ENCODE assay signal across 8 cellular contexts in genomic region chr9:67058898-67059715, GRCh38.
A peak's percentile ranks its signal among the peaks of the same experiment; 100 is the strongest.
DNase-seq lines count a peak whose midpoint lies in the region; ATAC-seq and TF ChIP-seq lines count a peak whose summit lies in the region.
"Not testable (repeated sequence)": the region's sequence is repeated elsewhere in the genome, so short reads cannot be mapped to it uniquely, and the experiment has no call there.

No MANE protein-coding gene starts in this region.

- TF ChIP-seq POLR2A in gastrocnemius medialis (IDR thresholded peaks at IDR 0.05) = not testable (repeated sequence)

- not testable (repeated sequence) for H3K36me3 ChIP-seq in SJSA1; hepatocyte (replicated peaks; ENCODE audit: insufficient read depth, low read depth); mesodermal cell (ENCODE audit: control insufficient read depth, insufficient read depth, low read length); gastrocnemius medialis

- in situ Hi-C loops in astrocyte of the cerebellum (cut with HindIII; ENCODE audit: low sequenced_read_pairs); gastrocnemius medialis (cut with MboI; ENCODE audit: low sequenced_read_pairs in 4 of 4): not testable (repeated sequence)

- H3K4me1 ChIP-seq in SJSA1 (replicated peaks); hepatocyte (ENCODE audit: insufficient read depth); mesodermal cell (ENCODE audit: control insufficient read depth, insufficient read depth, low read length, poor library complexity, severe bottlenecking); gastrocnemius medialis: not testable (repeated sequence)

- intact Hi-C loops in gastrocnemius medialis (cut with DNase I; ENCODE audit: low total_unique reads) = not testable (repeated sequence)

- not testable (repeated sequence) for ATAC-seq in gastrocnemius medialis

- H3K9me2 ChIP-seq in hepatocyte (replicated peaks; ENCODE audit: insufficient read depth) = not testable (repeated sequence)

- DNase-seq in HK-2 (ENCODE audit: unreplicated experiment) (peak; percentile 1), SJSA1 (ENCODE audit: low read depth in 1 of 2, low spot score in 2 of 2) (peak in 1 of 2 experiments; percentile 1), astrocyte of the cerebellum (ENCODE audit: low read depth) (peak; percentile 1), epithelial cell of esophagus (ENCODE audit: low read depth) (peak; percentile 47), hepatocyte (ENCODE audit: low spot score) (peak; percentile 17), ureter (ENCODE audit: low spot score) (peak; percentile 45)
- not testable (repeated sequence) for DNase-seq in gastrocnemius medialis

- not testable (repeated sequence) for H3K9me3 ChIP-seq in SJSA1 (replicated peaks); hepatocyte (ENCODE audit: low read depth); mesodermal cell (ENCODE audit: control insufficient read depth, low read length); gastrocnemius medialis

- peak overlapping the region; percentile 74 for H3K4me2 ChIP-seq in hepatocyte

- not testable (repeated sequence) for H3K79me2 ChIP-seq in hepatocyte

- H3K27me3 ChIP-seq in SJSA1 (replicated peaks); hepatocyte; gastrocnemius medialis: not testable (repeated sequence)

- under 1% methylated on average over 45 of the region's 78 CpGs for WGBS in hepatocyte (ENCODE audit: low lambda C conversion rate, missing lambda C conversion rate)
- WGBS in mesodermal cell (ENCODE audit: insufficient coverage in 2 of 2), 2 experiments = no CpG with 5 or more reads among the region's 78 CpGs

- H4K20me1 ChIP-seq in hepatocyte (ENCODE audit: insufficient read depth, poor library complexity, severe bottlenecking) = not testable (repeated sequence)

- H3K4me3 ChIP-seq in SJSA1 (peak overlapping the region; percentile 12; the same call in 1 of the 2 replicates), astrocyte of the cerebellum (ENCODE audit: low read depth, low read length) (peak overlapping the region; percentile 34), epithelial cell of esophagus (ENCODE audit: low read length) (peak overlapping the region; percentile 32), mesodermal cell (ENCODE audit: extremely low read depth, insufficient read depth, low read length, poor library complexity, severe bottlenecking) (peak overlapping the region; percentile 22), gastrocnemius medialis (peak overlapping the region in 3 of 4 donors; percentile 28 to 32 (median 31))
- not testable (repeated sequence) for H3K4me3 ChIP-seq in hepatocyte

- TF ChIP-seq CTCF in astrocyte of the cerebellum (IDR thresholded peaks at IDR 0.05; ENCODE audit: low read depth, low read length, missing control alignments); epithelial cell of esophagus (IDR thresholded peaks at IDR 0.05; ENCODE audit: insufficient read depth, low read depth, low read length, missing control alignments); hepatocyte (IDR thresholded peaks at IDR 0.05; ENCODE audit: poor library complexity); gastrocnemius medialis (IDR thresholded peaks at IDR 0.05 in 4 of 5, conservative IDR thresholded peaks at IDR 0.05 in 1 of 5): not testable (repeated sequence)

- not testable (repeated sequence) for H2AFZ ChIP-seq in hepatocyte

- not testable (repeated sequence) for H3K27ac ChIP-seq in SJSA1; hepatocyte; mesodermal cell (ENCODE audit: low read depth, low read length, severe bottlenecking); gastrocnemius medialis
